16 cellular contexts compared by ENCODE assay signal in genomic region chr15:65060641-65061397, GRCh38. TPM values are rescaled to one million over a fixed set of nuclear protein-coding genes. Genes with fewer than 3 reads are reported as not detected.
DNase-seq lines count a peak whose midpoint lies in the region; ATAC-seq and TF ChIP-seq lines count a peak whose summit lies in the region.
"Had no signal": no experiment of that assay in that cellular context is flagged by ENCODE, and none has a peak within 500 bp of the region (broad histone marks: within the 10 kb centered on the region; RNA-seq: fewer than 3 reads in every experiment).

No MANE protein-coding gene starts in this region.

- intact Hi-C loops in vagina (cut with DNase I): no loop called here

- H3K4me3 ChIP-seq in right atrium auricular region (no peak overlapping the region), vagina (no peak overlapping the region)
- H3K4me3 ChIP-seq: skin epidermis had no signal

- TF ChIP-seq CTCF in right atrium auricular region (IDR thresholded peaks at IDR 0.05): no peak
- TF ChIP-seq CTCF in vagina (IDR thresholded peaks at IDR 0.05): no peak

- ATAC-seq in HG03354 (IDR thresholded peaks at IDR 0.05; ENCODE audit: poor library complexity, severe bottlenecking, unreplicated experiment) (no peak), HG03196 (IDR thresholded peaks at IDR 0.05; ENCODE audit: unreplicated experiment) (no peak)
- ATAC-seq: activated naive CD4-positive, alpha-beta T cell treated with anti-CD3 and anti-CD28 coated beads, Interleukin-2, amount 50 U/mL, for 72 hours; T-helper 17 cell had no signal

- H3K27me3 ChIP-seq in right atrium auricular region (no peaks in the 10 kb centered on the region), vagina (no peaks in the 10 kb centered on the region)

- peak overlapping the region; percentile 87 for H3K27ac ChIP-seq in cingulate gyrus (ENCODE audit: low read depth, low read length)
- H3K27ac ChIP-seq in right atrium auricular region: peak overlapping the region; percentile 75 to 98
- peak overlapping the region; percentile 56 for H3K27ac ChIP-seq in vagina
- H3K27ac ChIP-seq: C4-2B had no signal

- peaks cover 4 to 71% of the 10 kb centered on the region in 2 donors for H3K4me1 ChIP-seq in right atrium auricular region
- H3K4me1 ChIP-seq in vagina: peaks cover 64% of the 10 kb centered on the region

- no peak for TF ChIP-seq POLR2A in vagina (IDR thresholded peaks at IDR 0.05)

- peak; percentile 79 for DNase-seq in right atrium auricular region (ENCODE audit: low spot score)
- DNase-seq in putamen (ENCODE audit: low spot score): peak; percentile 71
- DNase-seq in vagina (ENCODE audit: extremely low spot score in 2 of 2): peak in 1 of 2 donors; percentile 85
- DNase-seq in NCI-H146 treated with DMSO at 0.1 percent for 48 hours (lab: John Stamatoyannopoulos, UW; ENCODE audit: unreplicated experiment): no peak
- DNase-seq: activated CD4-positive, CD25-positive, alpha-beta regulatory T cell treated with anti-CD3 and anti-CD28 coated beads, Interleukin-2, amount 50 U/mL, for 72 hours; cerebellar nuclear complex; NCI-H1930; T-helper 17 cell had no signal

- H3K36me3 ChIP-seq in right atrium auricular region (peaks cover 60% of the 10 kb centered on the region), vagina (peaks cover 0 to 13% of the 10 kb centered on the region in 2 donors)

- H3K9me3 ChIP-seq in right atrium auricular region (no peaks in the 10 kb centered on the region), vagina (no peaks in the 10 kb centered on the region)

RNA-seq across cellular contexts. Expression of gene RASL12, which starts 7.0 kb away (rescaled TPM):
- total RNA-seq in right atrium auricular region: 100 to 1,000 TPM in 1 of 2 donors, 10 to 100 TPM in 1; 83.3 to 183 TPM
- total RNA-seq in vagina: 85.7 TPM
- total RNA-seq: activated naive CD4-positive, alpha-beta T cell treated with anti-CD3 and anti-CD28 coated beads, Interleukin-2, amount 50 U/mL, for 72 hours; epithelial cell of proximal tubule; lung microvascular endothelial cell; T-helper 17 cell had no signal

RNA-seq across cellular contexts. Expression of gene SLC51B, which starts 15.6 kb away (rescaled TPM):
- total RNA-seq in right atrium auricular region (not detected), vagina (not detected)
- total RNA-seq: activated naive CD4-positive, alpha-beta T cell treated with anti-CD3 and anti-CD28 coated beads, Interleukin-2, amount 50 U/mL, for 72 hours; epithelial cell of proximal tubule; lung microvascular endothelial cell; T-helper 17 cell had no signal

RNA-seq across cellular contexts. Expression of gene KBTBD13, which starts 15.7 kb away (rescaled TPM):
- total RNA-seq in right atrium auricular region (1 to 10 TPM; 2.6 to 4.4 TPM), vagina (not detected)
- total RNA-seq: activated naive CD4-positive, alpha-beta T cell treated with anti-CD3 and anti-CD28 coated beads, Interleukin-2, amount 50 U/mL, for 72 hours; epithelial cell of proximal tubule; lung microvascular endothelial cell; T-helper 17 cell had no signal

RNA-seq across cellular contexts. Expression of gene MTFMT, which starts 31.4 kb away (rescaled TPM):
- 10 to 100 TPM; 24.1 to 25.9 TPM for total RNA-seq in right atrium auricular region
- 18.7 TPM for total RNA-seq in vagina

RNA-seq across cellular contexts. Expression of gene UBAP1L, which starts 54.2 kb away (rescaled TPM):
- total RNA-seq in right atrium auricular region: 1 to 10 TPM in 1 of 2 donors, under 1 TPM in 1; 0.48 to 1.1 TPM
- total RNA-seq in vagina: 5.4 TPM
